In genomic region chr18:74674487-74674886, GRCh38 we compare ENCODE assay signal across 17 cellular contexts.
DNase-seq lines count a peak whose midpoint lies in the region; TF ChIP-seq lines count a peak whose summit lies in the region.
"Had no signal": no experiment of that assay in that cellular context is flagged by ENCODE, and none has a peak within 500 bp of the region (broad histone marks: within the 10 kb centered on the region; RNA-seq: fewer than 3 reads in every experiment).

No MANE protein-coding gene starts in this region.

- intact Hi-C loops in left ventricle myocardium inferior (cut with micrococcal nuclease), result no loop called here
- intact Hi-C loops in sigmoid colon (cut with DNase I), result no loop called here

- DNase-seq in cardiac muscle cell (ENCODE audit: low read depth in 1 of 2, low spot score in 1 of 2) (no peak), left ventricle myocardium inferior (no peak), sigmoid colon (no peak), mesenchymal stem cell (no peak)
- DNase-seq in central memory CD4-positive, alpha-beta T cell, result no peak
- DNase-seq: AML-193; Caco-2; Calu3; CD4-positive, alpha-beta T cell; CD8-positive, alpha-beta T cell; DMS79 treated with DMSO at 0.1 percent for 48 hours; GF-D8 had no signal

- WGBS in sigmoid colon, 2 donors, result 83 to 84% methylated on average over 2 of the region's 2 CpGs
- 91% methylated on average over 1 of the region's 2 CpGs for WGBS in mesenchymal stem cell

- no peak overlapping the region for H3K4me2 ChIP-seq in mesenchymal stem cell (ENCODE audit: low read length, poor library complexity, severe bottlenecking)
- H3K4me2 ChIP-seq: A549; BLaER1 treated with 17β-estradiol and CSF1 and Interleukin-3, amounts not matched to agents 10 nM and 100 nM had no signal

- H3K4me1 ChIP-seq in cardiac muscle cell (ENCODE audit: low read depth) (peaks cover 15% of the 10 kb centered on the region), left ventricle myocardium inferior (no peaks in the 10 kb centered on the region), muscle layer of colon (ENCODE audit: insufficient read depth, low read length) (peaks cover 13% of the 10 kb centered on the region), sigmoid colon (peaks cover 0 to 24% (median 12%) of the 10 kb centered on the region in 4 donors), mesenchymal stem cell (ENCODE audit: control insufficient read depth, insufficient read depth, low read depth, low read length) (peaks cover under 1% of the 10 kb centered on the region)
- H3K4me1 ChIP-seq: A549; BLaER1 treated with 17β-estradiol and CSF1 and Interleukin-3, amounts not matched to agents 10 nM and 100 nM; Caco-2 had no signal

- H2BK5ac ChIP-seq in mesenchymal stem cell (ENCODE audit: low read depth, low read length, poor library complexity, severe bottlenecking), result no peak overlapping the region

- peak in 2 of 4 donors; percentile 53 for TF ChIP-seq EP300 in sigmoid colon (IDR thresholded peaks at IDR 0.05)

- no peak overlapping the region for H3K4ac ChIP-seq in mesenchymal stem cell (ENCODE audit: low read depth in 1 of 2, low read length in 2 of 2)

- H3K4me3 ChIP-seq in cardiac muscle cell, result no peak overlapping the region
- no peak overlapping the region for H3K4me3 ChIP-seq in left ventricle myocardium inferior
- no peak overlapping the region for H3K4me3 ChIP-seq in muscle layer of colon (ENCODE audit: low read depth in 1 of 2, low read length in 2 of 2)
- no peak overlapping the region for H3K4me3 ChIP-seq in sigmoid colon
- H3K4me3 ChIP-seq in mesenchymal stem cell (ENCODE audit: insufficient read depth in 1 of 2, low read depth in 1 of 2, low read length in 2 of 2), result no peak overlapping the region
- H3K4me3 ChIP-seq: A549; BLaER1 treated with 17β-estradiol and CSF1 and Interleukin-3, amounts not matched to agents 10 nM and 100 nM had no signal

- no peaks in the 10 kb centered on the region for H3K36me3 ChIP-seq in cardiac muscle cell
- peaks cover 41% of the 10 kb centered on the region for H3K36me3 ChIP-seq in left ventricle myocardium inferior
- H3K36me3 ChIP-seq in muscle layer of colon (ENCODE audit: insufficient read depth, low read length), result peaks cover 3% of the 10 kb centered on the region
- H3K36me3 ChIP-seq in sigmoid colon, result peaks cover 0 to 12% (median 3%) of the 10 kb centered on the region in 4 donors
- H3K36me3 ChIP-seq in mesenchymal stem cell (ENCODE audit: control insufficient read depth in 1 of 2, insufficient read depth in 2 of 2, low read depth in 1 of 2, low read length in 2 of 2), result peaks cover 7 to 21% of the 10 kb centered on the region in 2 experiments

- H2AK5ac ChIP-seq in mesenchymal stem cell (ENCODE audit: low read length, severe bottlenecking), result no peak overlapping the region

- no peak overlapping the region for H3K18ac ChIP-seq in mesenchymal stem cell (ENCODE audit: low read depth in 1 of 2, low read length in 2 of 2)

- H3K9me3 ChIP-seq in cardiac muscle cell (ENCODE audit: low read depth) (no peaks in the 10 kb centered on the region), left ventricle myocardium inferior (replicated peaks) (peaks cover 16% of the 10 kb centered on the region), muscle layer of colon (ENCODE audit: low read length) (no peaks in the 10 kb centered on the region), sigmoid colon (no peaks in the 10 kb centered on the region), mesenchymal stem cell (ENCODE audit: control insufficient read depth, low read length) (peaks cover 18% of the 10 kb centered on the region)
- H3K9me3 ChIP-seq: Caco-2 had no signal

- no peak overlapping the region for H2BK12ac ChIP-seq in mesenchymal stem cell (ENCODE audit: low read length in 2 of 2)

- H3K14ac ChIP-seq in mesenchymal stem cell (ENCODE audit: low read length in 2 of 2), result no peak overlapping the region

- H3K23ac ChIP-seq in mesenchymal stem cell (ENCODE audit: low read length in 2 of 2), result no peak overlapping the region

- no peak for TF ChIP-seq CTCF in cardiac muscle cell (IDR thresholded peaks at IDR 0.05; ENCODE audit: low read depth, low read length)
- no peak for TF ChIP-seq CTCF in left ventricle myocardium inferior (IDR thresholded peaks at IDR 0.05; ENCODE audit: borderline replicate concordance)
- TF ChIP-seq CTCF in sigmoid colon (IDR thresholded peaks at IDR 0.05), result no peak

- H4K91ac ChIP-seq in mesenchymal stem cell (ENCODE audit: low read length), result no peak overlapping the region

- no peak overlapping the region for H2BK120ac ChIP-seq in mesenchymal stem cell (ENCODE audit: low read depth, low read length)

- no peak overlapping the region for H4K8ac ChIP-seq in mesenchymal stem cell (ENCODE audit: low read length)

- H2AFZ ChIP-seq in mesenchymal stem cell (ENCODE audit: low read depth, low read length), result no peak overlapping the region

- H3K79me1 ChIP-seq in mesenchymal stem cell (replicated peaks; ENCODE audit: low read length, poor library complexity, severe bottlenecking), result peaks cover 13% of the 10 kb centered on the region

- no peak overlapping the region for H2BK15ac ChIP-seq in mesenchymal stem cell (ENCODE audit: low read depth, poor library complexity, severe bottlenecking)

- TF ChIP-seq POLR2A in sigmoid colon (IDR thresholded peaks at IDR 0.05), result no peak

- H3K9ac ChIP-seq in muscle layer of colon (ENCODE audit: low read length) (no peak overlapping the region), mesenchymal stem cell (ENCODE audit: low read length) (no peak overlapping the region)
- H3K9ac ChIP-seq: BLaER1 treated with 17β-estradiol and CSF1 and Interleukin-3, amounts not matched to agents 10 nM and 100 nM had no signal

- H3K27ac ChIP-seq in cardiac muscle cell (peak overlapping the region; percentile 45), left ventricle myocardium inferior (replicated peaks) (no peak overlapping the region), muscle layer of colon (ENCODE audit: low read depth, low read length) (peak overlapping the region; percentile 12), sigmoid colon (peak overlapping the region in 3 of 4 donors; percentile 62 to 73 (median 65)), mesenchymal stem cell (ENCODE audit: low read length, poor library complexity, severe bottlenecking) (no peak overlapping the region)
- H3K27ac ChIP-seq: 22Rv1; A549; BLaER1 treated with 17β-estradiol and CSF1 and Interleukin-3, amounts not matched to agents 10 nM and 100 nM; C4-2B had no signal

- H3K27me3 ChIP-seq in cardiac muscle cell (no peaks in the 10 kb centered on the region), left ventricle myocardium inferior (ENCODE audit: low read depth) (no peaks in the 10 kb centered on the region), muscle layer of colon (ENCODE audit: control insufficient read depth in 1 of 2, insufficient read depth in 2 of 2, low read length in 2 of 2) (no peaks in the 10 kb centered on the region), sigmoid colon (no peaks in the 10 kb centered on the region), mesenchymal stem cell (ENCODE audit: control insufficient read depth in 1 of 2, insufficient read depth in 1 of 2, low read length in 2 of 2) (no peaks in the 10 kb centered on the region)
- H3K27me3 ChIP-seq: BLaER1 treated with 17β-estradiol and CSF1 and Interleukin-3, amounts not matched to agents 10 nM and 100 nM had no signal

Comparison
In these comparisons a context has a peak if more than half of its experiments do, and no peak if none do; other contexts are left out.
1. H3K27ac ChIP-seq: peak in cardiac muscle cell (single experiment), muscle layer of colon (single experiment) and sigmoid colon (3 of 4); none in left ventricle myocardium inferior (single experiment) and mesenchymal stem cell (single experiment).